1 cellular context compared by ENCODE assay signal in the genomic region with DNA sequence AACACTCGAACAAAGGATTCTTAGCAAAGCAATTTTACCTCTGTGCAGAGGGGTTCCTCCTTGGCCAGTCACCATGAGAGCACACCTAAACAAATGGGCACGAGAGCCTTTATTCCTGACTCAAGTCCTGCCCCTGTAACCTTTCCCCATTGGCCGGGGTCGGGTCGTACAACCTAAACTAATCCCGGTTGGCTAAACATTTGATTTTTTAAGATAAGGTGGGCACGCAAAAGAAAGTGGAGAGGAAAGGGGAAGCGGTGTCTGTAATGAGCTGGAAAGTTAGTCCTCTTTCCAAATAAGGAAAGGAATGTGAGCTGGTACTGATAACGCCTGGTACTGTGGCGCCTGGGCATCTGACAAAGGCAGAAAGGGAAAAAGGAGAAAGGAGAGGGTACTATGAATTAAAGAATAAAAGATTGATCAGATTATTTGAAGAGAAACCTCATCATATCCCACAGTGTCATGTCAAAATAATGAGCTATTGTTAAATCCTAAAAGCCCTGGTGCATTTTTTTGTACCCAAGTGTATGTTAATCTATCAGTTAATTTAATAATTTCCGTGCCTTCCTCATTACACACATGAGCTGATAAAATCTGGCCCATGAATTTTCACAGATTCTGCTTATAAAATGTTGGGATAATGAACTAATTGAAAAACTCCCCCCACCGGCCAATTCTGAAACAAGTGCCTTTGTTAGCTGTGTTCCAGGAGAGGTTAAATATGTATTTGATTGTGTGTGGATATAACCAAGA.
TF ChIP-seq lines count a peak whose summit lies in the region.

No MANE protein-coding gene starts in this region.

TF ChIP-seq in endothelial cell of umbilical vein, 7 proteins besides CTCF, POLR2A, EP300 and RAD21:
- peak; percentile 22 for TF ChIP-seq POLR2AphosphoS5 (IDR thresholded peaks at IDR 0.05; ENCODE audit: insufficient read depth, low read depth, low read length)
- TF ChIP-seq JUN (IDR thresholded peaks at IDR 0.05; ENCODE audit: borderline replicate concordance, insufficient read depth, insufficient read length, low read depth): no peak
- TF ChIP-seq GATA2 (IDR thresholded peaks at IDR 0.05; ENCODE audit: insufficient read depth, insufficient read length, low read depth, low read length): peak; percentile 88
TF ChIP-seq in endothelial cell of umbilical vein: peak in this region for 2.
